2 cellular contexts compared by ENCODE assay signal in genomic region chr7:102380837-102381236, GRCh38.
TF ChIP-seq lines count a peak whose summit lies in the region.

No MANE protein-coding gene starts in this region.

TF ChIP-seq in WTC11, 78 proteins besides CTCF, POLR2A, EP300 and RAD21:
- TF ChIP-seq ZNF423 (CRISPR knock-in tag; IDR thresholded peaks at IDR 0.05), result peak; percentile 50; the same call in 1 of the 2 replicates

TF ChIP-seq in H1, 55 proteins besides CTCF, POLR2A, EP300 and RAD21:
- 0 out of 2 replicates have a peak, but pooled peaks have one; percentile 16 for TF ChIP-seq MAFK (IDR thresholded peaks at IDR 0.05; ENCODE audit: low read depth, low read length)
- TF ChIP-seq BACH1 (IDR thresholded peaks at IDR 0.05; ENCODE audit: low read length), result 0 out of 2 replicates have a peak, but pooled peaks have one; percentile 11
TF ChIP-seq in H1: peak in this region for 2; not testable (repeated sequence) for 53.
